10 cellular contexts compared by ENCODE assay signal in the genomic region with DNA sequence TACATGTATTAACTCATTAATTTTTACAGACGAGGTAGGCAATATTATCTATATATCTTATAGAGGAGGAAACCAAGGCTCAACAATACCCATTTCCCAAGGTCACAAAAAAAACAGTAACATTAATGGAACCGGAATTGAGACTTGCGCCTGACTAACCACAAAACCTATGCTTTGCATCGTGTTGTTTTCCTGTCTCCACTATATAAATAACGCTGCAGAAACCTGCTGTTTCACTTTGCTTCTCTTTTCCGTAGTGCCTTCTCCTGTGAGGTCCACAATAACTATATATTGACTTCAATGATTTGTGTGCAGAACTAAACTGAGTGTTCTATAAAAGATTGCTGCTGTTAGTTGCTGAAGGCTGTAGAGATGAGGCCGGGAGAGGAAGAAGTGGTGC.
DNase-seq lines count a peak whose midpoint lies in the region; ATAC-seq, FAIRE-seq and TF ChIP-seq lines count a peak whose summit lies in the region.
"Had no signal": no experiment of that assay in that cellular context is flagged by ENCODE, and none has a peak within 500 bp of the region (broad histone marks: within the 10 kb centered on the region; RNA-seq: fewer than 3 reads in every experiment).

No MANE protein-coding gene starts in this region.

- DNase-seq in GM12878 (ENCODE audit: low read depth, low spot score), result peak; percentile 85
- no peak for DNase-seq in right atrium auricular region (ENCODE audit: low spot score)
- no peak for DNase-seq in cortex of kidney (lab: John Stamatoyannopoulos, UW)
- DNase-seq in H4 (ENCODE audit: low spot score), result no peak
- no peak for DNase-seq in cerebellar nuclear complex (lab: John Stamatoyannopoulos, UW)
- DNase-seq: Kasumi-1 had no signal

- no peak for FAIRE-seq in GM12878 (lab: Jason Lieb, UNC)

- H3K4me1 ChIP-seq in GM12878 (ENCODE audit: control insufficient read depth, insufficient read depth, low read length), result peaks cover 43% of the 10 kb centered on the region
- H3K4me1 ChIP-seq in right atrium auricular region, result no peaks in the 10 kb centered on the region
- H3K4me1 ChIP-seq: prostate gland had no signal

- H2AFZ ChIP-seq in GM12878 (ENCODE audit: control insufficient read depth, low read depth, low read length), result peak overlapping the region; percentile 15; the same call in 1 of the 2 replicates

- TF ChIP-seq RAD21 in GM12878 (IDR thresholded peaks at IDR 0.05; ENCODE audit: insufficient read depth, low read depth, low read length), result no peak

- RAD21 ChIA-PET in GM12878 (lab: Charles Lee; ENCODE audit: unreplicated experiment), result interaction anchor here (0.6 to 7.7 kb wide), 6 partner anchors 10 to 374 kb away, joined by 3 to 56 read pairs (median 10); partner anchors contain the start of gene GLCCI1

- WGBS in GM12878 (ENCODE audit: insufficient coverage, insufficient replicate concordance, low lambda C conversion rate, missing lambda C conversion rate), result 1% methylated on average over 7 of the region's 7 CpGs

- BruUV-seq in GM12878 (replicated peaks; lab: Mats Ljungman, UMichigan), result no TSS peak

- peak overlapping the region; percentile 67 for H3K27ac ChIP-seq in GM12878 (ENCODE audit: control insufficient read depth, insufficient read depth)
- H3K27ac ChIP-seq in right atrium auricular region, result no peak overlapping the region
- H3K27ac ChIP-seq: prostate gland had no signal

- POLR2A ChIA-PET in GM12878 (lab: Charles Lee), result interaction anchor here (1.0 to 2.9 kb wide), 5 partner anchors 43 to 160 kb away, joined by 3 to 10 read pairs (median 3); partner anchors contain the start of gene GLCCI1

- peak; percentile 47 for ATAC-seq in GM19455 (IDR thresholded peaks at IDR 0.05; ENCODE audit: unreplicated experiment)
- ATAC-seq in HG03139 (IDR thresholded peaks at IDR 0.05; ENCODE audit: unreplicated experiment), result peak; percentile 42
- peak; percentile 53 for ATAC-seq in GM12878

- H3K4me3 ChIP-seq in GM12878 (peak overlapping the region; percentile 32), right atrium auricular region (no peak overlapping the region)
- H3K4me3 ChIP-seq: prostate gland had no signal

- CTCF ChIA-PET in GM12878 (lab: Yijun Ruan, JAX), result interaction anchor here (1.4 kb wide), 1 partner anchor 135 kb away, joined by 7 read pairs; no protein-coding TSS in a partner anchor

- peak; percentile 73 to 92 for TF ChIP-seq EP300 in GM12878 (IDR thresholded peaks at IDR 0.05; ENCODE audit: borderline replicate concordance in 1 of 2, control insufficient read depth in 1 of 2, low read depth in 2 of 2, low read length in 2 of 2)

- 0 out of 2 replicates have a peak overlapping the region, but pooled peaks have one; percentile 20 for H3K9ac ChIP-seq in GM12878 (ENCODE audit: control insufficient read depth, insufficient read depth, low read length)

- peaks cover 8% of the 10 kb centered on the region; the same call in 2 of the 3 replicates for H3K9me3 ChIP-seq in GM12878 (replicated peaks; ENCODE audit: control insufficient read depth, insufficient read depth, low read length)
- no peaks in the 10 kb centered on the region for H3K9me3 ChIP-seq in right atrium auricular region
- H3K9me3 ChIP-seq: prostate gland had no signal

- H3K36me3 ChIP-seq in GM12878 (ENCODE audit: control insufficient read depth in 2 of 2, insufficient read depth in 2 of 2, low read length in 1 of 2) (no peaks in the 10 kb centered on the region), right atrium auricular region (no peaks in the 10 kb centered on the region)
- H3K36me3 ChIP-seq: prostate gland had no signal

- TF ChIP-seq POLR2A in GM15510 (IDR thresholded peaks at IDR 0.05; ENCODE audit: borderline replicate concordance, extremely low read depth, insufficient read length) (peak; percentile 22), GM12878 (IDR thresholded peaks at IDR 0.05; ENCODE audit: low read depth, low read length) (0 out of 2 replicates have a peak, but pooled peaks have one; percentile 29)

- no peaks in the 10 kb centered on the region for H4K20me1 ChIP-seq in GM12878 (ENCODE audit: control insufficient read depth, insufficient read depth)

- TF ChIP-seq CTCF in GM12878 (IDR thresholded peaks at IDR 0.05 in 2 of 3, conservative IDR thresholded peaks at IDR 0.05 in 1 of 3; ENCODE audit: control insufficient read depth in 2 of 3, extremely low read depth in 1 of 3, insufficient read depth in 1 of 3, low read depth in 3 of 3, low read length in 3 of 3), result no peak
- no peak for TF ChIP-seq CTCF in right atrium auricular region (IDR thresholded peaks at IDR 0.05)

- no peaks in the 10 kb centered on the region for H3K27me3 ChIP-seq in GM12878 (replicated peaks in 1 of 2; ENCODE audit: control insufficient read depth in 2 of 2, insufficient read depth in 2 of 2, low read length in 1 of 2)
- H3K27me3 ChIP-seq in right atrium auricular region, result no peaks in the 10 kb centered on the region

- peak overlapping the region; percentile 88 for H3K4me2 ChIP-seq in GM12878 (ENCODE audit: control insufficient read depth, insufficient read depth)

- SMC1A ChIA-PET in GM12878 (lab: Charles Lee; ENCODE audit: uncharacterized antibody, unreplicated experiment), result interaction anchor here (1.0 to 7.4 kb wide), 11 partner anchors 24 to 150 kb away, joined by 4 to 43 read pairs (median 5); no protein-coding TSS in a partner anchor

- intact Hi-C loops in GM12878 (cut with micrococcal nuclease; ENCODE audit: unreplicated experiment), result loop anchor here (2.0 to 5.0 kb wide), 5 partner anchors 51 to 401 kb away; partner anchors contain the start of gene MIOS

- H3K79me2 ChIP-seq in GM12878 (ENCODE audit: control insufficient read depth, insufficient read depth, low read length), result no peaks in the 10 kb centered on the region

- in situ Hi-C loops in GM12878 (cut with MboI), result no loop called here

TF ChIP-seq in GM12878, 131 proteins besides CTCF, POLR2A, EP300 and RAD21 (continues in another document):
- TF ChIP-seq ETV6 (conservative IDR thresholded peaks at IDR 0.05 in 1 of 2, IDR thresholded peaks at IDR 0.05 in 1 of 2; ENCODE audit: borderline replicate concordance in 1 of 2, low read depth in 1 of 2) (peak in 1 of 2 experiments; percentile 77; a peak in 2 of 4 replicates), HDAC6 (IDR thresholded peaks at IDR 0.05; ENCODE audit: unreplicated experiment) (no peak), STAT3 (IDR thresholded peaks at IDR 0.05; ENCODE audit: low read depth, low read length) (no peak), CBX3 (IDR thresholded peaks at IDR 0.05; ENCODE audit: borderline replicate concordance, low read depth) (no peak), POLR2AphosphoS2 (IDR thresholded peaks at IDR 0.05; ENCODE audit: low read depth, low read length) (0 out of 2 replicates have a peak, but pooled peaks have one; percentile 47), IKZF1 (conservative IDR thresholded peaks at IDR 0.05) (peak; percentile 82), KDM1A (IDR thresholded peaks at IDR 0.05; ENCODE audit: borderline replicate concordance) (no peak), ZNF207 (IDR thresholded peaks at IDR 0.05; ENCODE audit: borderline replicate concordance) (no peak; the same call in 1 of the 2 replicates), EED (IDR thresholded peaks at IDR 0.05; ENCODE audit: low read depth) (peak; percentile 74), CREB1 (IDR thresholded peaks at IDR 0.05; ENCODE audit: low read depth) (peak; percentile 67), PAX5 (IDR thresholded peaks at IDR 0.05; ENCODE audit: borderline replicate concordance, low read depth, low read length) (peak; percentile 73; the same call in 1 of the 2 replicates), SMAD1 (IDR thresholded peaks at IDR 0.05; ENCODE audit: low read depth, partially characterized antibody) (peak; percentile 73), ZSCAN29 (IDR thresholded peaks at IDR 0.05) (no peak), BHLHE40 (IDR thresholded peaks at IDR 0.05; ENCODE audit: borderline replicate concordance in 1 of 2, low read depth in 2 of 2, low read length in 1 of 2) (peak; percentile 75 to 87), CEBPB (IDR thresholded peaks at IDR 0.05; ENCODE audit: borderline replicate concordance in 1 of 2, low read depth in 2 of 2, low read length in 2 of 2) (no peak; a peak in 1 of 4 replicates), ZNF622 (IDR thresholded peaks at IDR 0.05) (no peak), GABPA (IDR thresholded peaks at IDR 0.05; ENCODE audit: low read depth) (0 out of 2 replicates have a peak, but pooled peaks have one; percentile 25), NR2F1 (conservative IDR thresholded peaks at IDR 0.05) (peak; percentile 36; the same call in 1 of the 2 replicates), MTA3 (IDR thresholded peaks at IDR 0.05; ENCODE audit: borderline replicate concordance, low read length) (peak; percentile 90; the same call in 1 of the 2 replicates), CBFB (IDR thresholded peaks at IDR 0.05; ENCODE audit: low read depth) (peak; percentile 84), HDGF (IDR thresholded peaks at IDR 0.05) (no peak), E2F8 (IDR thresholded peaks at IDR 0.05; ENCODE audit: low read depth, partially characterized antibody) (peak; percentile 19), POLR2AphosphoS5 (IDR thresholded peaks at IDR 0.05; ENCODE audit: low read length) (peak; percentile 68; the same call in 1 of the 2 replicates)
